Comparison of ENCODE assay signal across 30 cellular contexts in the genomic region with DNA sequence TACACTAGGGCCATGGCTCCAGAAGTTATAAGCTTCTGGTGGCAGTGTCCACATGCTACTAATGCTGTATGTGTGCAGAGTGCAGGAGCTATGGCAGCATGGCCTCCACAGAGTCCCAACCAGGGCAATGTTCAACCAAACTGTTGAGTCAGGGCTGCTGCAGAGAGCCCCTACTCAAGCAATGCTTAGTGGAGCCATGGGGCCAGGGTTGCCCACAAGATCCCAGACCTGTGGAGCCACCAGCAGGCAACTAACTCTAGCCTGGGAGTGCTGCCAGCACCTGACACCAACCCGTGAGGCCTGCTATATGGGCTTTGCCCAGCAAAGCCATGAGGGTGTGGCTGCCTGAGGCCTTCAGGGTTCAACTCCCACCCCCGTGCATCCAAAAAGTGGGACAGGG.
"Had no signal": no experiment of that assay in that cellular context is flagged by ENCODE, and none has a peak within 500 bp of the region (broad histone marks: within the 10 kb centered on the region; RNA-seq: fewer than 3 reads in every experiment).

No MANE protein-coding gene starts in this region.

- H3K4me1 Mint-ChIP-seq: activated B cell treated with CpG ODN at 0.5 μM for 24 hours; activated naive CD4-positive, alpha-beta T cell treated with anti-CD3 and anti-CD28 coated beads, Interleukin-2, amount 10 ng/mL, durations not matched to agents 7 days and 5 days; activated naive CD8-positive, alpha-beta T cell treated with anti-CD3 and anti-CD28 coated beads, Interleukin-2, amount 10 ng/mL, durations not matched to agents 7 days and 5 days; activated T-helper 17 cell treated with anti-CD3 and anti-CD28 coated beads, Interleukin-2, amount 50 U/mL, for 72 hours; brain; central memory CD8-positive, alpha-beta T cell had no signal

- H3K36me3 Mint-ChIP-seq: activated naive CD4-positive, alpha-beta T cell treated with anti-CD3 and anti-CD28 coated beads, Interleukin-2, amount 10 ng/mL, durations not matched to agents 7 days and 5 days; activated naive CD4-positive, alpha-beta T cell treated with anti-CD3 and anti-CD28 coated beads, Interleukin-2, amount 50 U/mL, for 72 hours; activated naive CD8-positive, alpha-beta T cell treated with anti-CD3 and anti-CD28 coated beads, Interleukin-2, amount 10 ng/mL, durations not matched to agents 7 days and 5 days; brain had no signal

- DNase-seq: activated B cell treated with CpG ODN at 0.5 μM for 24 hours; activated CD4-positive, alpha-beta T cell treated with anti-CD3 and anti-CD28 coated beads for 48 hours; activated CD4-positive, alpha-beta T cell treated with anti-CD3 and anti-CD28 coated beads, Interleukin-2, amount 50 U/mL, for 1 hour; activated CD4-positive, alpha-beta T cell treated with anti-CD3 and anti-CD28 coated beads, Interleukin-2, amount 50 U/mL, for 48 hours; activated CD8-positive, alpha-beta memory T cell treated with anti-CD3 and anti-CD28 coated beads for 24 hours; activated CD8-positive, alpha-beta T cell treated with anti-CD3 and anti-CD28 coated beads for 36 hours; activated gamma-delta T cell; activated naive CD4-positive, alpha-beta T cell; activated naive CD4-positive, alpha-beta T cell treated with anti-CD3 and anti-CD28 coated beads, Interleukin-2, amount 10 ng/mL, durations not matched to agents 7 days and 5 days; activated naive CD8-positive, alpha-beta T cell treated with anti-CD3 and anti-CD28 coated beads, Interleukin-2, amount 10 ng/mL, durations not matched to agents 7 days and 5 days; activated T-cell treated with anti-CD3 and anti-CD28 coated beads, Interleukin-2, amount 50 U/mL, for 4 hours; cortex of kidney; dermis blood vessel endothelial cell; effector CD4-positive, alpha-beta T cell; effector memory CD8-positive, alpha-beta T cell; erythroblast; foreskin keratinocyte; gastrocnemius medialis; glutamatergic neuron; T1000 had no signal

- H3K9me3 Mint-ChIP-seq: activated CD8-positive, alpha-beta T cell treated with anti-CD3 and anti-CD28 coated beads for 36 hours; activated naive CD4-positive, alpha-beta T cell treated with anti-CD3 and anti-CD28 coated beads, Interleukin-2, amount 10 ng/mL, durations not matched to agents 7 days and 5 days; activated naive CD8-positive, alpha-beta T cell treated with anti-CD3 and anti-CD28 coated beads, Interleukin-2, amount 10 ng/mL, durations not matched to agents 7 days and 5 days; activated T-helper 17 cell treated with anti-CD3 and anti-CD28 coated beads, Interleukin-2, amount 50 U/mL, for 72 hours had no signal

- FAIRE-seq: colon had no signal

- H3K36me3 ChIP-seq: ascending aorta, breast epithelium, cardiac muscle cell, esophagus muscularis mucosa, gastrocnemius medialis, WERI-Rb-1 had no signal

- H3K9me3 ChIP-seq: ascending aorta, breast epithelium, esophagus muscularis mucosa, gastrocnemius medialis had no signal

- H3K4me3 ChIP-seq: ascending aorta, breast epithelium, cardiac muscle cell, esophagus muscularis mucosa, gastrocnemius medialis had no signal

- H3K4me3 Mint-ChIP-seq: activated B cell treated with CpG ODN at 0.5 μM for 24 hours; activated CD8-positive, alpha-beta T cell treated with anti-CD3 and anti-CD28 coated beads for 36 hours; activated naive CD4-positive, alpha-beta T cell treated with anti-CD3 and anti-CD28 coated beads, Interleukin-2, amount 10 ng/mL, durations not matched to agents 7 days and 5 days; activated naive CD8-positive, alpha-beta T cell treated with anti-CD3 and anti-CD28 coated beads, Interleukin-2, amount 10 ng/mL, durations not matched to agents 7 days and 5 days; activated T-cell treated with anti-CD3 and anti-CD28 coated beads, Interleukin-2, amount 50 U/mL, for 4 hours; activated T-helper 17 cell treated with anti-CD3 and anti-CD28 coated beads, Interleukin-2, amount 50 U/mL, for 72 hours; brain; central memory CD8-positive, alpha-beta T cell; effector memory CD8-positive, alpha-beta T cell had no signal

- H3K27ac ChIP-seq: ascending aorta, breast epithelium, cardiac muscle cell, esophagus muscularis mucosa, foreskin keratinocyte, gastrocnemius medialis, WERI-Rb-1 had no signal

- H3K27ac Mint-ChIP-seq: activated B cell treated with CpG ODN at 0.5 μM for 24 hours; activated CD8-positive, alpha-beta T cell treated with anti-CD3 and anti-CD28 coated beads for 36 hours; activated naive CD4-positive, alpha-beta T cell treated with anti-CD3 and anti-CD28 coated beads, Interleukin-2, amount 10 ng/mL, durations not matched to agents 7 days and 5 days; activated naive CD4-positive, alpha-beta T cell treated with anti-CD3 and anti-CD28 coated beads, Interleukin-2, amount 50 U/mL, for 72 hours; activated naive CD8-positive, alpha-beta T cell treated with anti-CD3 and anti-CD28 coated beads, Interleukin-2, amount 10 ng/mL, durations not matched to agents 7 days and 5 days; activated T-helper 17 cell treated with anti-CD3 and anti-CD28 coated beads, Interleukin-2, amount 50 U/mL, for 72 hours; brain; effector memory CD8-positive, alpha-beta T cell had no signal

- H3K27me3 Mint-ChIP-seq: activated naive CD4-positive, alpha-beta T cell treated with anti-CD3 and anti-CD28 coated beads, Interleukin-2, amount 10 ng/mL, durations not matched to agents 7 days and 5 days had no signal

- H3K27me3 ChIP-seq: ascending aorta, cardiac muscle cell, foreskin keratinocyte, gastrocnemius medialis had no signal

- H3K4me1 ChIP-seq: ascending aorta, breast epithelium, esophagus muscularis mucosa, foreskin keratinocyte, gastrocnemius medialis had no signal
